In the genomic region with DNA sequence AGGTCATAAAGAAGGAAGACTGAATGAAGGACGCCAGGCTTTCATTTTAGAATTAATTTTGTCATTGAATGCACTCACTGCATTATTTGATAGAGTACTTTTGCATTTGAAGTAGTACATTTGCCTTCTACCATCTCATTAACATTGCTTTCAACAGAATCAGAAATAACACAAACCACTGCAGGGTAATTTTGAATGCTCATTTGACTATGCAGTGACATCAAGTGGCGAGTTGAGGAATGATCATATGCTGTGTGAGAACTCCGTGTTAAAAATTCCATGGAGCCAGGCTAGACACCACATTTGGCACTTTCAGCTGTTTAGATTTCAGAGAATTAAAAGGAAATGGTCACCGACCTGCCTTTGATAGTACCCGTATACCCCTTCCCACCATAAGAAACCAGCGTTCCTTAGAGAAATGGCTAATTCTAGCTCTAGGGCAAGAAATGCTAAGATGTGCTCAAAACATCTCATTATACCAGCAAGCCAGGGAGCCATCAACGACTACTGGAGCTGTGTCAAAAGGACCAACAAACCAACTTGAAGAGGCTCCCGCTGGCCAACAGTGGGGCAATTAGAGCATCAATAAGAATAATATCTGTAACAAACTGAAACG, we compare ENCODE assay signal across 9 cellular contexts. TPM values are rescaled to one million over a fixed set of nuclear protein-coding genes. Genes with fewer than 3 reads are reported as not detected.
A peak's percentile ranks its signal among the peaks of the same experiment; 100 is the strongest.
DNase-seq lines count a peak whose midpoint lies in the region; ATAC-seq and TF ChIP-seq lines count a peak whose summit lies in the region.
"Had no signal": no experiment of that assay in that cellular context is flagged by ENCODE, and none has a peak within 500 bp of the region (broad histone marks: within the 10 kb centered on the region; RNA-seq: fewer than 3 reads in every experiment).

No MANE protein-coding gene starts in this region.

- H3K9me3 ChIP-seq in heart left ventricle = no peaks in the 10 kb centered on the region
- H3K9me3 ChIP-seq in gastrocnemius medialis = no peaks in the 10 kb centered on the region

- H3K4me1 ChIP-seq in heart left ventricle = peaks cover 0 to 15% (median 5%) of the 10 kb centered on the region in 12 donors
- H3K4me1 ChIP-seq in gastrocnemius medialis = no peaks in the 10 kb centered on the region

- peak; percentile 75 for TF ChIP-seq RAD21 in Ishikawa (IDR thresholded peaks at IDR 0.05; ENCODE audit: low read depth)

- H3K36me3 ChIP-seq in heart left ventricle = peaks cover 0 to 92% (median 72%) of the 10 kb centered on the region in 9 donors
- H3K36me3 ChIP-seq in gastrocnemius medialis = peaks cover 0 to 40% of the 10 kb centered on the region in 2 donors

- intact Hi-C loops in heart left ventricle (cut with DNase I) = loop anchor here in 9 of 10 donors (2.0 to 10.0 kb wide), 7 partner anchors 61 to 251 kb away; no protein-coding TSS in a partner anchor
- intact Hi-C loops in gastrocnemius medialis (cut with DNase I; ENCODE audit: low total_unique reads) = loop anchor here (1.0 to 10.0 kb wide), 2 partner anchors 67 to 199 kb away; a partner anchor contains a TSS

- WGBS in heart left ventricle, 4 donors = 48 to 53% (median 50%) methylated on average over 9 of the region's 9 CpGs

- in situ Hi-C loops in gastrocnemius medialis (cut with MboI; ENCODE audit: low sequenced_read_pairs in 4 of 4) = loop anchor here in 3 of 4 donors (5.0 to 25.0 kb wide), 4 partner anchors 66 to 196 kb away; a partner anchor contains a TSS

- TF ChIP-seq EP300 in Ishikawa (IDR thresholded peaks at IDR 0.05; ENCODE audit: borderline replicate concordance) = no peak

- H3K27ac ChIP-seq in heart left ventricle = no peak overlapping the region
- no peak overlapping the region for H3K27ac ChIP-seq in gastrocnemius medialis

- TF ChIP-seq CTCF in WI38 (IDR thresholded peaks at IDR 0.05; ENCODE audit: low read depth, low read length) (peak; percentile 52), heart left ventricle (IDR thresholded peaks at IDR 0.05) (peak; percentile 38 to 76 (median 54)), gastrocnemius medialis (IDR thresholded peaks at IDR 0.05 in 4 of 5, conservative IDR thresholded peaks at IDR 0.05 in 1 of 5) (peak in 4 of 5 experiments; percentile 6 to 56 (median 42))

- H3K27me3 ChIP-seq in heart left ventricle (no peaks in the 10 kb centered on the region), gastrocnemius medialis (no peaks in the 10 kb centered on the region)

- DNase-seq in DMS79 treated with DMSO at 0.1 percent for 48 hours (lab: John Stamatoyannopoulos, UW) = peak; percentile 85
- DNase-seq in heart left ventricle = peak in 1 of 5 donors; percentile 27
- no peak for DNase-seq in gastrocnemius medialis
- DNase-seq in T-helper 9 cell = no peak
- no peak for DNase-seq in NCI-H1930 (lab: John Stamatoyannopoulos, UW)

- TF ChIP-seq POLR2A in heart left ventricle (IDR thresholded peaks at IDR 0.05) = no peak
- no peak for TF ChIP-seq POLR2A in gastrocnemius medialis (IDR thresholded peaks at IDR 0.05)

- H3K4me3 ChIP-seq in WI38 (ENCODE audit: low read depth, low read length) = no peak overlapping the region
- no peak overlapping the region for H3K4me3 ChIP-seq in heart left ventricle
- H3K4me3 ChIP-seq in gastrocnemius medialis = no peak overlapping the region

- ATAC-seq in heart left ventricle (peak in 3 of 4 donors; percentile 73 to 75 (median 74)), gastrocnemius medialis (peak; percentile 55 to 68), HG03039 (IDR thresholded peaks at IDR 0.05; ENCODE audit: unreplicated experiment) (no peak)

TF ChIP-seq in Ishikawa, 13 proteins besides CTCF, POLR2A, EP300 and RAD21:
- TF ChIP-seq, protein P1, sequence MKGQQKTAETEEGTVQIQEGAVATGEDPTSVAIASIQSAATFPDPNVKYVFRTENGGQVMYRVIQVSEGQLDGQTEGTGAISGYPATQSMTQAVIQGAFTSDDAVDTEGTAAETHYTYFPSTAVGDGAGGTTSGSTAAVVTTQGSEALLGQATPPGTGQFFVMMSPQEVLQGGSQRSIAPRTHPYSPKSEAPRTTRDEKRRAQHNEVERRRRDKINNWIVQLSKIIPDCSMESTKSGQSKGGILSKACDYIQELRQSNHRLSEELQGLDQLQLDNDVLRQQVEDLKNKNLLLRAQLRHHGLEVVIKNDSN (IDR thresholded peaks at IDR 0.05) = no peak
- TF ChIP-seq CEBPB (IDR thresholded peaks at IDR 0.05) = no peak
- TF ChIP-seq FOXM1 (IDR thresholded peaks at IDR 0.05; ENCODE audit: borderline replicate concordance, low read depth) = no peak
- TF ChIP-seq NFIC (IDR thresholded peaks at IDR 0.05) = no peak
- TF ChIP-seq, protein P2, sequence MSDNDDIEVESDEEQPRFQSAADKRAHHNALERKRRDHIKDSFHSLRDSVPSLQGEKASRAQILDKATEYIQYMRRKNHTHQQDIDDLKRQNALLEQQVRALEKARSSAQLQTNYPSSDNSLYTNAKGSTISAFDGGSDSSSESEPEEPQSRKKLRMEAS (IDR thresholded peaks at IDR 0.05) = no peak
- TF ChIP-seq YY1 (IDR thresholded peaks at IDR 0.05; ENCODE audit: low read depth) = no peak
- TF ChIP-seq EGR1 (IDR thresholded peaks at IDR 0.05) = no peak
- TF ChIP-seq, protein P3, sequence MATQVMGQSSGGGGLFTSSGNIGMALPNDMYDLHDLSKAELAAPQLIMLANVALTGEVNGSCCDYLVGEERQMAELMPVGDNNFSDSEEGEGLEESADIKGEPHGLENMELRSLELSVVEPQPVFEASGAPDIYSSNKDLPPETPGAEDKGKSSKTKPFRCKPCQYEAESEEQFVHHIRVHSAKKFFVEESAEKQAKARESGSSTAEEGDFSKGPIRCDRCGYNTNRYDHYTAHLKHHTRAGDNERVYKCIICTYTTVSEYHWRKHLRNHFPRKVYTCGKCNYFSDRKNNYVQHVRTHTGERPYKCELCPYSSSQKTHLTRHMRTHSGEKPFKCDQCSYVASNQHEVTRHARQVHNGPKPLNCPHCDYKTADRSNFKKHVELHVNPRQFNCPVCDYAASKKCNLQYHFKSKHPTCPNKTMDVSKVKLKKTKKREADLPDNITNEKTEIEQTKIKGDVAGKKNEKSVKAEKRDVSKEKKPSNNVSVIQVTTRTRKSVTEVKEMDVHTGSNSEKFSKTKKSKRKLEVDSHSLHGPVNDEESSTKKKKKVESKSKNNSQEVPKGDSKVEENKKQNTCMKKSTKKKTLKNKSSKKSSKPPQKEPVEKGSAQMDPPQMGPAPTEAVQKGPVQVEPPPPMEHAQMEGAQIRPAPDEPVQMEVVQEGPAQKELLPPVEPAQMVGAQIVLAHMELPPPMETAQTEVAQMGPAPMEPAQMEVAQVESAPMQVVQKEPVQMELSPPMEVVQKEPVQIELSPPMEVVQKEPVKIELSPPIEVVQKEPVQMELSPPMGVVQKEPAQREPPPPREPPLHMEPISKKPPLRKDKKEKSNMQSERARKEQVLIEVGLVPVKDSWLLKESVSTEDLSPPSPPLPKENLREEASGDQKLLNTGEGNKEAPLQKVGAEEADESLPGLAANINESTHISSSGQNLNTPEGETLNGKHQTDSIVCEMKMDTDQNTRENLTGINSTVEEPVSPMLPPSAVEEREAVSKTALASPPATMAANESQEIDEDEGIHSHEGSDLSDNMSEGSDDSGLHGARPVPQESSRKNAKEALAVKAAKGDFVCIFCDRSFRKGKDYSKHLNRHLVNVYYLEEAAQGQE (IDR thresholded peaks at IDR 0.05; ENCODE audit: low read depth) = no peak
- no peak for TF ChIP-seq TCF12 (IDR thresholded peaks at IDR 0.05; ENCODE audit: low read depth)
TF ChIP-seq in Ishikawa: peak in this region for 0.

RNA-seq across cellular contexts. Expression of a gene that starts 16.5 kb away (rescaled TPM):
- total RNA-seq in heart left ventricle (10 to 100 TPM; 26.3 to 65.3 (median 52.6) TPM), gastrocnemius medialis (10 to 100 TPM in 2 of 4 donors, 1 to 10 TPM in 2; 3.8 to 15.8 (median 9.9) TPM)
- 10 to 100 TPM; 36.6 to 88.1 TPM for polyA plus RNA-seq in heart left ventricle

RNA-seq across cellular contexts. Expression of a gene that starts 31.6 kb away (rescaled TPM):
- not detected for total RNA-seq in heart left ventricle
- under 1 TPM in 1 of 2 donors, not detected in 1; 0.11 TPM for polyA plus RNA-seq in heart left ventricle
- not detected for total RNA-seq in gastrocnemius medialis
- total RNA-seq: T-helper 1 cell treated with Interleukin-12 subunit alpha and Interleukin-12 subunit beta and Interleukin-4 antibody, amounts not matched to agents 30 ng/mL and 1 ng/mL, for 36 hours had no signal
